20 cellular contexts compared by ENCODE assay signal in the genomic region with DNA sequence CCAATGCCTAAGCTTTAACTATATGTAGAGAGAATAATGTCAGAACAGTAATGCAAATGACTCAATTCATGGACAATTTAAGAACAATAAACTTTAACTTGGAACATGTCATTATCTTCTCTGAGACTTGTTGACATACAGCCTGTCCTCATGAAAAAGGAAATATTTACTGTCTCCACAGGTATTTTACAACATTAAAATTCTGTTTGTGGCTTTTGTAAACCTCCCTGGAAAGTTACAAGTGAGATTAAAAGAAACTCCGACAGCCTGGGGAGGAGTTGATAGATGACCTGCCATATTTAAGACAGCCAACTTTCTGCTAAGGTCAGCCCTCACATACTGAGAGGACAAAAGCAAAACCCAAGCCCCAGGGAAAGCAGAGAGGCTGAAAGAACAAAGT.
"Had no signal": no experiment of that assay in that cellular context is flagged by ENCODE, and none has a peak within 500 bp of the region (broad histone marks: within the 10 kb centered on the region; RNA-seq: fewer than 3 reads in every experiment).

No MANE protein-coding gene starts in this region.

- DNase-seq: activated CD4-positive, alpha-beta T cell treated with anti-CD3 and anti-CD28 coated beads, Interleukin-2, amount 10 ng/mL, durations not matched to agents 7 days and 5 days; activated CD8-positive, alpha-beta T cell treated with anti-CD3 and anti-CD28 coated beads, Interleukin-2, amount 10 ng/mL, durations not matched to agents 7 days and 5 days; activated effector memory CD4-positive, alpha-beta T cell treated with anti-CD3 and anti-CD28 coated beads, Interleukin-2, amount 50 U/mL, for 16 hours; activated naive CD4-positive, alpha-beta T cell treated with anti-CD3 and anti-CD28 coated beads, Interleukin-2, amount 50 U/mL, for 16 hours; activated T-cell treated with anti-CD3 and anti-CD28 coated beads, Interleukin-2, amount 50 U/mL, for 48 hours; aorta; effector CD8-positive, alpha-beta T cell; esophagus squamous epithelium; hippocampal formation; left cardiac atrium; mesendoderm; naive thymus-derived CD4-positive, alpha-beta T cell; ovary; stimulated activated CD4-positive, alpha-beta T cell treated with anti-CD3 and anti-CD28 coated beads, Interleukin-4, amount 100 ng/mL, for 24 hours; stomach; T-helper 9 cell; upper lobe of left lung had no signal

- ATAC-seq: activated CD4-positive, CD25-positive, alpha-beta regulatory T cell treated with anti-CD3 and anti-CD28 coated beads, Interleukin-2, amount 50 U/mL, for 24 hours; activated CD8-positive, alpha-beta T cell treated with anti-CD3 and anti-CD28 coated beads, Interleukin-2, amount 10 ng/mL, durations not matched to agents 7 days and 5 days; left cardiac atrium; naive thymus-derived CD4-positive, alpha-beta T cell; sciatic nerve; stimulated activated effector memory CD8-positive, alpha-beta T cell treated with anti-CD3 and anti-CD28 coated beads, Interleukin-12 subunit alpha, Interleukin-12 subunit beta, amount 100 ng/mL, for 72 hours had no signal

- H3K9me3 ChIP-seq: esophagus squamous epithelium, ovary, stomach, upper lobe of left lung had no signal

- H3K27ac Mint-ChIP-seq: activated CD4-positive, alpha-beta T cell treated with anti-CD3 and anti-CD28 coated beads, Interleukin-2, amount 10 ng/mL, durations not matched to agents 7 days and 5 days; activated CD8-positive, alpha-beta T cell treated with anti-CD3 and anti-CD28 coated beads, Interleukin-2, amount 10 ng/mL, durations not matched to agents 7 days and 5 days; naive thymus-derived CD4-positive, alpha-beta T cell; stimulated activated effector memory CD8-positive, alpha-beta T cell treated with anti-CD3 and anti-CD28 coated beads, Interleukin-12 subunit alpha, Interleukin-12 subunit beta, amount 100 ng/mL, for 72 hours had no signal

- H3K9me3 Mint-ChIP-seq: activated CD4-positive, alpha-beta T cell treated with anti-CD3 and anti-CD28 coated beads, Interleukin-2, amount 10 ng/mL, durations not matched to agents 7 days and 5 days had no signal

- H3K27ac ChIP-seq: esophagus squamous epithelium, ovary, stomach, upper lobe of left lung had no signal

- H3K36me3 ChIP-seq: esophagus squamous epithelium, ovary, stomach, upper lobe of left lung had no signal

- H3K4me1 ChIP-seq: esophagus squamous epithelium, stomach, upper lobe of left lung had no signal

- H3K4me3 ChIP-seq: esophagus squamous epithelium, ovary, stomach, upper lobe of left lung had no signal

- H3K4me1 Mint-ChIP-seq: activated CD4-positive, alpha-beta T cell treated with anti-CD3 and anti-CD28 coated beads, Interleukin-2, amount 10 ng/mL, durations not matched to agents 7 days and 5 days; stimulated activated effector memory CD8-positive, alpha-beta T cell treated with anti-CD3 and anti-CD28 coated beads, Interleukin-12 subunit alpha, Interleukin-12 subunit beta, amount 100 ng/mL, for 72 hours had no signal

- H3K36me3 Mint-ChIP-seq: naive thymus-derived CD4-positive, alpha-beta T cell; stimulated activated effector memory CD8-positive, alpha-beta T cell treated with anti-CD3 and anti-CD28 coated beads, Interleukin-12 subunit alpha, Interleukin-12 subunit beta, amount 100 ng/mL, for 72 hours had no signal

- H3K27me3 Mint-ChIP-seq: activated CD4-positive, alpha-beta T cell treated with anti-CD3 and anti-CD28 coated beads, Interleukin-2, amount 10 ng/mL, durations not matched to agents 7 days and 5 days; naive thymus-derived CD4-positive, alpha-beta T cell had no signal

- H3K4me3 Mint-ChIP-seq: activated CD4-positive, alpha-beta T cell treated with anti-CD3 and anti-CD28 coated beads, Interleukin-2, amount 10 ng/mL, durations not matched to agents 7 days and 5 days; activated CD8-positive, alpha-beta T cell treated with anti-CD3 and anti-CD28 coated beads, Interleukin-2, amount 10 ng/mL, durations not matched to agents 7 days and 5 days; naive thymus-derived CD4-positive, alpha-beta T cell; stimulated activated effector memory CD8-positive, alpha-beta T cell treated with anti-CD3 and anti-CD28 coated beads, Interleukin-12 subunit alpha, Interleukin-12 subunit beta, amount 100 ng/mL, for 72 hours had no signal

- H3K27me3 ChIP-seq: esophagus squamous epithelium, ovary, stomach, upper lobe of left lung had no signal
